In genomic region chr12:27781680-27782079, GRCh38 we compare ENCODE assay signal across 9 cellular contexts. TPM values are rescaled to one million over a fixed set of nuclear protein-coding genes. Genes with fewer than 3 reads are reported as not detected.
DNase-seq lines count a peak whose midpoint lies in the region; ATAC-seq and TF ChIP-seq lines count a peak whose summit lies in the region.
"Had no signal": no experiment of that assay in that cellular context is flagged by ENCODE, and none has a peak within 500 bp of the region (broad histone marks: within the 10 kb centered on the region; RNA-seq: fewer than 3 reads in every experiment).

No MANE protein-coding gene starts in this region.

- H3K4me2 ChIP-seq in MM.1S (ENCODE audit: low read depth, low read length) (peak overlapping the region; percentile 95; the same call in 1 of the 2 replicates), neural cell (ENCODE audit: low read length) (peak overlapping the region; percentile 82)

- H3K9me2 ChIP-seq in MM.1S (replicated peaks; ENCODE audit: insufficient read depth, low read length) (no peaks in the 10 kb centered on the region), neural cell (ENCODE audit: insufficient read depth, low read length) (no peaks in the 10 kb centered on the region)

- no peak for TF ChIP-seq EP300 in neural cell (conservative IDR thresholded peaks at IDR 0.05; ENCODE audit: poor library complexity, severe bottlenecking)

- H3K9me3 ChIP-seq in CD8-positive, alpha-beta T cell (ENCODE audit: low read length), result no peaks in the 10 kb centered on the region
- no peaks in the 10 kb centered on the region for H3K9me3 ChIP-seq in MM.1S (replicated peaks; ENCODE audit: insufficient read depth, low read length)
- H3K9me3 ChIP-seq in neural cell (ENCODE audit: low read length), result no peaks in the 10 kb centered on the region

- no peaks in the 10 kb centered on the region for H3K27me3 Mint-ChIP-seq in CD8-positive, alpha-beta T cell (ENCODE audit: low read depth)

- H2AFZ ChIP-seq in MM.1S (ENCODE audit: low read length) (no peak overlapping the region), neural cell (ENCODE audit: low read depth, low read length) (no peak overlapping the region)

- DNase-seq in CD8-positive, alpha-beta T cell, result no peak
- DNase-seq in MM.1S (no peak), choroid plexus epithelial cell (ENCODE audit: low read depth) (peak; percentile 49), NCI-H1694 treated with DMSO at 0.1 percent for 48 hours (lab: John Stamatoyannopoulos, UW) (no peak), SIG-M5 (lab: John Stamatoyannopoulos, UW) (no peak), globus pallidus (ENCODE audit: low spot score) (no peak)
- DNase-seq: NCI-H187 had no signal

- H3K36me3 ChIP-seq in CD8-positive, alpha-beta T cell (ENCODE audit: insufficient read depth, low read length), result no peaks in the 10 kb centered on the region
- no peaks in the 10 kb centered on the region for H3K36me3 ChIP-seq in MM.1S (replicated peaks; ENCODE audit: insufficient read depth, low read length)
- no peaks in the 10 kb centered on the region for H3K36me3 ChIP-seq in neural cell (ENCODE audit: insufficient read depth, low read length)

- CTCF ChIA-PET in CD8-positive, alpha-beta T cell (lab: Charles Lee), result interaction anchor here (1.1 to 1.9 kb wide), 2 partner anchors 40 to 44 kb away, joined by 5 read pairs; no protein-coding TSS in a partner anchor

- no peak for ATAC-seq in CD8-positive, alpha-beta T cell
- no peak for ATAC-seq in GM18873 (IDR thresholded peaks at IDR 0.05; ENCODE audit: low FRiP score, unreplicated experiment)

- H3K27ac Mint-ChIP-seq in CD8-positive, alpha-beta T cell, result peak overlapping the region; percentile 58

- no peaks in the 10 kb centered on the region for H3F3A ChIP-seq in MM.1S (ENCODE audit: insufficient read depth, low read length)
- peaks cover 4% of the 10 kb centered on the region for H3F3A ChIP-seq in neural cell (ENCODE audit: insufficient read depth, low read length, poor library complexity, severe bottlenecking)

- TF ChIP-seq RAD21 in neural cell (conservative IDR thresholded peaks at IDR 0.05), result no peak

- intact Hi-C loops in CD8-positive, alpha-beta T cell (cut with DNase I, micrococcal nuclease), result loop anchor here (2.0 kb wide), 3 partner anchors 39 to 843 kb away; partner anchors contain the start of genes MRPS35 (in 2 of the 2) and FGFR1OP2 (in 1 of the 2)

- H3K4me3 Mint-ChIP-seq in CD8-positive, alpha-beta T cell, result peak overlapping the region; percentile 85

- H3K79me2 ChIP-seq in MM.1S (ENCODE audit: low read length) (peaks cover 31% of the 10 kb centered on the region), neural cell (replicated peaks; ENCODE audit: insufficient read depth, low read length) (peaks cover 51% of the 10 kb centered on the region)

- no peaks in the 10 kb centered on the region for H3K9me3 Mint-ChIP-seq in CD8-positive, alpha-beta T cell

- no peak overlapping the region for H3K27ac ChIP-seq in CD8-positive, alpha-beta T cell (ENCODE audit: low read depth, low read length)
- H3K27ac ChIP-seq in MM.1S (ENCODE audit: low read length), result no peak overlapping the region
- H3K27ac ChIP-seq in neural cell (ENCODE audit: low read length), result peak overlapping the region; percentile 91

- no peak overlapping the region for H3K4me3 ChIP-seq in CD8-positive, alpha-beta T cell (ENCODE audit: low read depth, low read length)
- H3K4me3 ChIP-seq in MM.1S (ENCODE audit: low read length) (no peak overlapping the region), choroid plexus epithelial cell (ENCODE audit: low read depth, low read length) (peak overlapping the region; percentile 75), neural cell (ENCODE audit: low read length) (peak overlapping the region; percentile 95)

- H3K36me3 Mint-ChIP-seq in CD8-positive, alpha-beta T cell, result peaks cover 12% of the 10 kb centered on the region

- peaks cover 53% of the 10 kb centered on the region for H3K4me1 Mint-ChIP-seq in CD8-positive, alpha-beta T cell (ENCODE audit: low read depth)

- H3K9ac ChIP-seq in MM.1S (ENCODE audit: low read length) (no peak overlapping the region), neural cell (ENCODE audit: low read length) (peak overlapping the region; percentile 92)

- H4K20me1 ChIP-seq in MM.1S (ENCODE audit: insufficient read depth, low read length) (no peaks in the 10 kb centered on the region), neural cell (ENCODE audit: insufficient read depth) (no peaks in the 10 kb centered on the region)

- peaks cover 15% of the 10 kb centered on the region for H3K4me1 ChIP-seq in CD8-positive, alpha-beta T cell (ENCODE audit: insufficient read depth, low read length)
- peaks cover 8% of the 10 kb centered on the region for H3K4me1 ChIP-seq in MM.1S (ENCODE audit: low read length)

- TF ChIP-seq CTCF in CD8-positive, alpha-beta T cell (IDR thresholded peaks at IDR 0.05), result no peak
- no peak for TF ChIP-seq CTCF in MM.1S (IDR thresholded peaks at IDR 0.05; ENCODE audit: low read length)
- no peak for TF ChIP-seq CTCF in choroid plexus epithelial cell (conservative IDR thresholded peaks at IDR 0.05; ENCODE audit: low read depth, low read length)
- TF ChIP-seq CTCF in neural cell (IDR thresholded peaks at IDR 0.05; ENCODE audit: poor library complexity, severe bottlenecking), result no peak

- POLR2A ChIA-PET in CD8-positive, alpha-beta T cell (lab: Charles Lee), result no interaction called here

- no peaks in the 10 kb centered on the region for H3K27me3 ChIP-seq in CD8-positive, alpha-beta T cell (ENCODE audit: insufficient read depth, low read length)
- H3K27me3 ChIP-seq in MM.1S (replicated peaks; ENCODE audit: insufficient read depth, low read length), result no peaks in the 10 kb centered on the region
- no peaks in the 10 kb centered on the region for H3K27me3 ChIP-seq in neural cell (ENCODE audit: insufficient read depth, low read depth, low read length)

TF ChIP-seq in neural cell, 6 proteins besides CTCF, POLR2A, EP300 and RAD21:
- TF ChIP-seq POLR2AphosphoS5 (IDR thresholded peaks at IDR 0.05) (no peak), REST (IDR thresholded peaks at IDR 0.05; ENCODE audit: borderline replicate concordance) (peak; percentile 38)

RNA-seq across cellular contexts. Expression of gene MANSC4, which starts 1.6 kb away (rescaled TPM):
- total RNA-seq in CD8-positive, alpha-beta T cell, result not detected
- polyA plus RNA-seq in neural cell, result 0.43 and 0.54 TPM in 2 replicates
- polyA minus RNA-seq in neural cell, result not detected in 2 replicates

RNA-seq across cellular contexts. Expression of gene KLHL42, which starts 1.6 kb away (rescaled TPM):
- 10 to 100 TPM; 11.0 to 11.1 TPM for total RNA-seq in CD8-positive, alpha-beta T cell
- 50.5 and 52.2 TPM in 2 replicates for polyA plus RNA-seq in neural cell
- 112 and 134 TPM in 2 replicates for polyA minus RNA-seq in neural cell

Comparison
In these comparisons a context has a peak if more than half of its experiments do, and no peak if none do; other contexts are left out.
1. H3K4me3 ChIP-seq: peak in choroid plexus epithelial cell (single experiment) and neural cell (single experiment); none in CD8-positive, alpha-beta T cell (single experiment) and MM.1S (single experiment).